Comparison of ENCODE assay signal across 31 cellular contexts in genomic region chr15:99962006-99962561, GRCh38.
DNase-seq lines count a peak whose midpoint lies in the region; ATAC-seq, FAIRE-seq and TF ChIP-seq lines count a peak whose summit lies in the region.
"Had no signal": no experiment of that assay in that cellular context is flagged by ENCODE, and none has a peak within 500 bp of the region (broad histone marks: within the 10 kb centered on the region; RNA-seq: fewer than 3 reads in every experiment).

No MANE protein-coding gene starts in this region.

- no peak overlapping the region for H3K27ac Mint-ChIP-seq in naive thymus-derived CD8-positive, alpha-beta T cell
- H3K27ac Mint-ChIP-seq: activated CD4-positive, alpha-beta memory T cell treated with anti-CD3 and anti-CD28 coated beads, Interleukin-2, amount 10 ng/mL, durations not matched to agents 7 days and 5 days; activated naive CD8-positive, alpha-beta T cell treated with anti-CD3 and anti-CD28 coated beads for 36 hours; activated T-helper 2 cell treated with anti-CD3 and anti-CD28 coated beads, Interferon-gamma antibody, Interleukin-2, Interleukin-4, amounts not matched to agents 10 μg/mL and 5 μg/mL and 100 μg/mL, durations not matched to agents 14 hours and 24 hours and 36 hours; nephron progenitor cell; stimulated activated naive CD8-positive, alpha-beta T cell treated with anti-CD3 and anti-CD28 coated beads, Interleukin-15, amount 100 ng/mL, for 72 hours had no signal

- H3K18ac ChIP-seq in neuronal stem cell (ENCODE audit: low read length), result no peak overlapping the region

- no peak overlapping the region for H2BK120ac ChIP-seq in neuronal stem cell (ENCODE audit: low read depth, low read length)

- H4K8ac ChIP-seq in neuronal stem cell (ENCODE audit: low read depth, low read length), result no peak overlapping the region

- peak; percentile 31 for DNase-seq in activated effector memory CD4-positive, alpha-beta T cell treated with anti-CD3 and anti-CD28 coated beads, Interleukin-2, amount 50 U/mL, for 16 hours
- no peak for DNase-seq in activated effector memory CD4-positive, alpha-beta T cell treated with Interleukin-2 at 50 U/mL for 16 hours
- DNase-seq in coronary artery (ENCODE audit: low spot score), result peak; percentile 53
- no peak for DNase-seq in neuronal stem cell (ENCODE audit: low spot score)
- peak; percentile 31 to 74 for DNase-seq in vagina (ENCODE audit: extremely low spot score in 2 of 2)
- no peak for DNase-seq in tibial nerve (ENCODE audit: low spot score in 2 of 2)
- DNase-seq in naive thymus-derived CD8-positive, alpha-beta T cell, result no peak
- DNase-seq in RCC 7860 (ENCODE audit: low spot score), result no peak
- DNase-seq: activated naive CD8-positive, alpha-beta T cell treated with anti-CD3 and anti-CD28 coated beads for 36 hours; activated T-cell treated with anti-CD3 and anti-CD28 coated beads for 4 hours; C1 segment of cervical spinal cord; caudate nucleus; dermis blood vessel endothelial cell; foreskin melanocyte; GM23248; heart right ventricle; kidney glomerular epithelial cell; mucosa of descending colon; NCI-H1417 treated with DMSO at 0.1 percent for 48 hours; NCI-H2081; NCI-H2227 treated with DMSO at 0.1 percent for 48 hours; NCI-H69; nephron progenitor cell; small intestine had no signal

- H3K4me3 Mint-ChIP-seq in naive thymus-derived CD8-positive, alpha-beta T cell, result no peak overlapping the region
- H3K4me3 Mint-ChIP-seq: activated CD4-positive, alpha-beta memory T cell treated with anti-CD3 and anti-CD28 coated beads, Interleukin-2, amount 10 ng/mL, durations not matched to agents 7 days and 5 days; activated naive CD8-positive, alpha-beta T cell treated with anti-CD3 and anti-CD28 coated beads for 36 hours; nephron progenitor cell; stimulated activated naive CD8-positive, alpha-beta T cell treated with anti-CD3 and anti-CD28 coated beads, Interleukin-15, amount 100 ng/mL, for 72 hours had no signal

- H3K4me3 ChIP-seq in coronary artery, result no peak overlapping the region
- H3K4me3 ChIP-seq in neuronal stem cell (ENCODE audit: low read length in 2 of 2), result peak overlapping the region in 1 of 2 donors; percentile 14
- no peak overlapping the region for H3K4me3 ChIP-seq in vagina
- no peak overlapping the region for H3K4me3 ChIP-seq in tibial nerve
- H3K4me3 ChIP-seq: GM23248, heart right ventricle, mucosa of descending colon, ovary had no signal

- H4K91ac ChIP-seq in neuronal stem cell (ENCODE audit: low read depth, low read length, poor library complexity), result no peak overlapping the region

- no peak for TF ChIP-seq EP300 in tibial nerve (IDR thresholded peaks at IDR 0.05)

- no peaks in the 10 kb centered on the region for H3K79me1 ChIP-seq in neuronal stem cell (ENCODE audit: low read depth, low read length)

- peak overlapping the region; percentile 9 for H2BK5ac ChIP-seq in neuronal stem cell (ENCODE audit: low read length)

- WGBS in neuronal stem cell (ENCODE audit: extremely low coverage in 2 of 2, insufficient read length in 2 of 2, insufficient replicate concordance in 1 of 2), 2 donors, result no CpG with 5 or more reads among the region's 19 CpGs
- 95% methylated on average over 19 of the region's 19 CpGs for WGBS in tibial nerve, 2 donors

- H3K4ac ChIP-seq in neuronal stem cell (ENCODE audit: low read length), result no peak overlapping the region

- H3K4me1 Mint-ChIP-seq in naive thymus-derived CD8-positive, alpha-beta T cell, result peaks cover 8 to 13% (median 10%) of the 10 kb centered on the region in 4 donors
- H3K4me1 Mint-ChIP-seq: activated CD4-positive, alpha-beta memory T cell treated with anti-CD3 and anti-CD28 coated beads, Interleukin-2, amount 10 ng/mL, durations not matched to agents 7 days and 5 days had no signal

- intact Hi-C loops in vagina (cut with DNase I), result no loop called here

- no peak overlapping the region for H2AK5ac ChIP-seq in neuronal stem cell (ENCODE audit: low read depth, low read length)

- POLR2A ChIA-PET in naive thymus-derived CD8-positive, alpha-beta T cell (lab: Charles Lee), result no interaction called here

- no peak overlapping the region for H3K14ac ChIP-seq in neuronal stem cell (ENCODE audit: low read length)

- H3K9me3 Mint-ChIP-seq in naive thymus-derived CD8-positive, alpha-beta T cell, result no peaks in the 10 kb centered on the region
- H3K9me3 Mint-ChIP-seq: activated CD4-positive, alpha-beta memory T cell treated with anti-CD3 and anti-CD28 coated beads, Interleukin-2, amount 10 ng/mL, durations not matched to agents 7 days and 5 days; activated naive CD8-positive, alpha-beta T cell treated with anti-CD3 and anti-CD28 coated beads for 36 hours; activated T-helper 2 cell treated with anti-CD3 and anti-CD28 coated beads, Interferon-gamma antibody, Interleukin-2, Interleukin-4, amounts not matched to agents 10 μg/mL and 5 μg/mL and 100 μg/mL, durations not matched to agents 14 hours and 24 hours and 36 hours; stimulated activated naive CD8-positive, alpha-beta T cell treated with anti-CD3 and anti-CD28 coated beads, Interleukin-15, amount 100 ng/mL, for 72 hours had no signal

- no peak overlapping the region for H2BK15ac ChIP-seq in neuronal stem cell (ENCODE audit: low read length)

- no peaks in the 10 kb centered on the region for H3K36me3 Mint-ChIP-seq in naive thymus-derived CD8-positive, alpha-beta T cell
- H3K36me3 Mint-ChIP-seq: activated naive CD8-positive, alpha-beta T cell treated with anti-CD3 and anti-CD28 coated beads for 36 hours had no signal

- H3K4me1 ChIP-seq in neuronal stem cell (ENCODE audit: control insufficient read depth in 2 of 2, insufficient read depth in 1 of 2, low read depth in 1 of 2, low read length in 2 of 2) (no peaks in the 10 kb centered on the region), vagina (peaks cover 3% of the 10 kb centered on the region), tibial nerve (peaks cover 0 to 7% (median 0%) of the 10 kb centered on the region in 4 donors)
- H3K4me1 ChIP-seq: heart right ventricle had no signal

- H3K27ac ChIP-seq in coronary artery (no peak overlapping the region), neuronal stem cell (replicated peaks; ENCODE audit: low read length) (no peak overlapping the region), vagina (no peak overlapping the region), tibial nerve (no peak overlapping the region)
- H3K27ac ChIP-seq: 22Rv1, GM23248, heart right ventricle, ovary had no signal

- no peak overlapping the region for H3K9ac ChIP-seq in neuronal stem cell (ENCODE audit: low read depth, low read length, poor library complexity)
- H3K9ac ChIP-seq: GM23248 had no signal

- H2BK12ac ChIP-seq in neuronal stem cell (ENCODE audit: low read length), result no peak overlapping the region

- H3K9me3 ChIP-seq in neuronal stem cell (replicated peaks in 1 of 2; ENCODE audit: control insufficient read depth in 2 of 2, insufficient read depth in 1 of 2, low read depth in 1 of 2, low read length in 2 of 2) (no peaks in the 10 kb centered on the region), vagina (no peaks in the 10 kb centered on the region), tibial nerve (no peaks in the 10 kb centered on the region)
- H3K9me3 ChIP-seq: heart right ventricle, mucosa of descending colon, ovary had no signal

- H2AFZ ChIP-seq in neuronal stem cell (ENCODE audit: low read length), result no peak overlapping the region
- H2AFZ ChIP-seq: GM23248 had no signal

- ATAC-seq in naive thymus-derived CD8-positive, alpha-beta T cell, result no peak
- ATAC-seq: heart right ventricle; mucosa of descending colon; Panc1; stimulated activated naive CD8-positive, alpha-beta T cell treated with anti-CD3 and anti-CD28 coated beads, Interleukin-15, amount 100 ng/mL, for 72 hours had no signal

- H3K27me3 ChIP-seq in neuronal stem cell (ENCODE audit: control insufficient read depth in 3 of 3, insufficient read depth in 3 of 3, low read depth in 1 of 3, low read length in 3 of 3) (no peaks in the 10 kb centered on the region), vagina (no peaks in the 10 kb centered on the region), tibial nerve (no peaks in the 10 kb centered on the region)
- H3K27me3 ChIP-seq: ovary had no signal

- TF ChIP-seq CTCF in coronary artery (IDR thresholded peaks at IDR 0.05) (no peak), vagina (IDR thresholded peaks at IDR 0.05) (no peak), tibial nerve (IDR thresholded peaks at IDR 0.05) (no peak)

- H3K23ac ChIP-seq in neuronal stem cell (ENCODE audit: low read depth, low read length, poor library complexity), result no peak overlapping the region

- no peak for TF ChIP-seq POLR2A in vagina (IDR thresholded peaks at IDR 0.05)
- no peak for TF ChIP-seq POLR2A in tibial nerve (IDR thresholded peaks at IDR 0.05)

- H3K36me3 ChIP-seq in neuronal stem cell (replicated peaks in 1 of 2; ENCODE audit: control insufficient read depth in 2 of 2, insufficient read depth in 2 of 2, low read length in 2 of 2) (no peaks in the 10 kb centered on the region), vagina (no peaks in the 10 kb centered on the region), tibial nerve (no peaks in the 10 kb centered on the region)
- H3K36me3 ChIP-seq: heart right ventricle, ovary had no signal

- FAIRE-seq in RCC 7860 (lab: Jason Lieb, UNC), result no peak
- FAIRE-seq: G401.6, small intestine had no signal

- H3K4me2 ChIP-seq in neuronal stem cell (ENCODE audit: insufficient read depth, low read length, poor library complexity, severe bottlenecking), result no peak overlapping the region

- H3K27me3 Mint-ChIP-seq in naive thymus-derived CD8-positive, alpha-beta T cell, result peaks cover 7 to 33% (median 16%) of the 10 kb centered on the region in 5 donors

Comparison
In these comparisons a context has a peak if more than half of its experiments do, and no peak if none do; other contexts are left out.
1. DNase-seq: peak in activated effector memory CD4-positive, alpha-beta T cell treated with anti-CD3 and anti-CD28 coated beads, Interleukin-2, amount 50 U/mL, for 16 hours (single experiment), coronary artery (single experiment) and vagina (2 of 2); none in activated effector memory CD4-positive, alpha-beta T cell treated with Interleukin-2 at 50 U/mL for 16 hours (single experiment), neuronal stem cell (single experiment), tibial nerve (0 of 2), naive thymus-derived CD8-positive, alpha-beta T cell (0 of 10) and RCC 7860 (single experiment).